Comparison of ENCODE assay signal across 8 cellular contexts in the genomic region with DNA sequence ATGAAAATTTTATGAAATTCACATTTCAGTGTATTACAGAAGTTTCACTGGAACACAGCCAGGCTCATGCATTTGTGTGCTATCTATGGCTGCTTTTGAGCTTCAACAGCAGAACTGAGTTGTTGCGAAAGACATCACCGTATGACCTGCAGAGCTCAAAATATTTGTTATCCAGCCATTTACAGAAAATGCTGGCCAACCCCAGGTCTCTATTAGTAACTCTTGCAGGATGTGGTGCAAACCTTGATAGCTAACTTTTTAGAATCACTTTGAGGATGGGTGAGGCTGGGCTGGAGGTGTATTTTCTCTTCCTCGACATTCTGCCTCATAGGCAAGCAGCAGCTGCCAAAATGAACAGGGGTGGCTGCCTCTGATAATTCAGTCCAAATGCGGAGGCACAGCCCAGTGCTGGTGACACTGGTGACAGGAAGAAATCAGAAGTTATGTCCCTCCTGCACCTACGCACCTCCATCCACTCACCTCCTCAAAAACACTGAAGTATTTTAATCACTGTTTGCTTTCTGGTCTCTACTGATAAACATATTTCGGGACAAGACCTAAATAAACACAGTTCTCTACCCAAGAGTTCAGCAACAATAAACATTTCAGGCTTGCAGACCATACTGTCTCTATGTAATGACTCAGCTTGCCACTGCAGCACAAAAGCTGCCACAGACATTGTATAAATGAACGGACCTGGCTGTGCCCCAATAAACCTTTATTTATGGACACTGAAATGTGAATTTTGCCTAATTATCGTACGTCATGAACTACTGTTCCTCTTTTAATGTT. TPM values are rescaled to one million over a fixed set of nuclear protein-coding genes. Genes with fewer than 3 reads are reported as not detected.
DNase-seq lines count a peak whose midpoint lies in the region; ATAC-seq and TF ChIP-seq lines count a peak whose summit lies in the region.

No MANE protein-coding gene starts in this region.

- peak; percentile 51 for DNase-seq in AG09309 (ENCODE audit: low read depth)
- peak; percentile 16 for DNase-seq in HuH-7.5 (ENCODE audit: low spot score)
- peak; percentile 89 for DNase-seq in astrocyte of the hippocampus (ENCODE audit: low read depth, low spot score)
- no peak for DNase-seq in left lung
- peak in 1 of 2 donors; percentile 36 for DNase-seq in uterus
- DNase-seq in epidermal melanocyte (ENCODE audit: insufficient read length, low spot score) = no peak
- DNase-seq in activated T-cell treated with anti-CD3 and anti-CD28 coated beads, Interleukin-2, amount 50 U/mL, for 1 hour = no peak
- no peak for DNase-seq in SW480 (ENCODE audit: low spot score)

- ATAC-seq in left lung = peak; percentile 81

- no peaks in the 10 kb centered on the region for H3K9me3 ChIP-seq in left lung
- no peaks in the 10 kb centered on the region for H3K9me3 ChIP-seq in uterus

- no peaks in the 10 kb centered on the region for H3K27me3 ChIP-seq in left lung
- no peaks in the 10 kb centered on the region for H3K27me3 ChIP-seq in uterus

- H3K27ac ChIP-seq in left lung (peak overlapping the region; percentile 42 to 79), uterus (peak overlapping the region; percentile 58 to 84)

- H3K36me3 ChIP-seq in left lung = no peaks in the 10 kb centered on the region
- no peaks in the 10 kb centered on the region for H3K36me3 ChIP-seq in uterus

- TF ChIP-seq POLR2A in uterus (IDR thresholded peaks at IDR 0.05) = no peak

- intact Hi-C loops in left lung (cut with DNase I) = loop anchor here in 1 of 2 donors (10.0 kb wide), 1 partner anchor 48 kb away; no protein-coding TSS in a partner anchor
- intact Hi-C loops in uterus (cut with DNase I; ENCODE audit: low total_unique reads) = no loop called here

- H3K4me1 ChIP-seq in left lung = peaks cover 42 to 88% of the 10 kb centered on the region in 2 donors
- peaks cover 17 to 40% of the 10 kb centered on the region in 2 donors for H3K4me1 ChIP-seq in uterus

- TF ChIP-seq CTCF in AG09309 (IDR thresholded peaks at IDR 0.05; ENCODE audit: control insufficient read depth, insufficient read depth, low read depth, low read length, missing control alignments) = no peak
- no peak for TF ChIP-seq CTCF in left lung (IDR thresholded peaks at IDR 0.05)
- TF ChIP-seq CTCF in uterus (IDR thresholded peaks at IDR 0.05) = no peak

- H3K4me3 ChIP-seq in AG09309 (ENCODE audit: control insufficient read depth, low read depth, low read length) (no peak overlapping the region), left lung (no peak overlapping the region), uterus (no peak overlapping the region)

RNA-seq across cellular contexts. Expression of a gene that starts 28.5 kb away (rescaled TPM):
- total RNA-seq in left lung = 10 to 100 TPM; 58.3 to 86.0 TPM
- total RNA-seq in uterus = 100 to 1,000 TPM in 1 of 4 donors, 10 to 100 TPM in 3; 50.3 to 123 (median 82.5) TPM

Comparison
In these comparisons a context has a peak if more than half of its experiments do, and no peak if none do; other contexts are left out.
1. DNase-seq: peak in AG09309 (single experiment), HuH-7.5 (single experiment) and astrocyte of the hippocampus (single experiment); none in left lung (0 of 2), epidermal melanocyte (single experiment), activated T-cell treated with anti-CD3 and anti-CD28 coated beads, Interleukin-2, amount 50 U/mL, for 1 hour (single experiment) and SW480 (single experiment).